ENCODE assay signal across 8 cellular contexts in the genomic region with DNA sequence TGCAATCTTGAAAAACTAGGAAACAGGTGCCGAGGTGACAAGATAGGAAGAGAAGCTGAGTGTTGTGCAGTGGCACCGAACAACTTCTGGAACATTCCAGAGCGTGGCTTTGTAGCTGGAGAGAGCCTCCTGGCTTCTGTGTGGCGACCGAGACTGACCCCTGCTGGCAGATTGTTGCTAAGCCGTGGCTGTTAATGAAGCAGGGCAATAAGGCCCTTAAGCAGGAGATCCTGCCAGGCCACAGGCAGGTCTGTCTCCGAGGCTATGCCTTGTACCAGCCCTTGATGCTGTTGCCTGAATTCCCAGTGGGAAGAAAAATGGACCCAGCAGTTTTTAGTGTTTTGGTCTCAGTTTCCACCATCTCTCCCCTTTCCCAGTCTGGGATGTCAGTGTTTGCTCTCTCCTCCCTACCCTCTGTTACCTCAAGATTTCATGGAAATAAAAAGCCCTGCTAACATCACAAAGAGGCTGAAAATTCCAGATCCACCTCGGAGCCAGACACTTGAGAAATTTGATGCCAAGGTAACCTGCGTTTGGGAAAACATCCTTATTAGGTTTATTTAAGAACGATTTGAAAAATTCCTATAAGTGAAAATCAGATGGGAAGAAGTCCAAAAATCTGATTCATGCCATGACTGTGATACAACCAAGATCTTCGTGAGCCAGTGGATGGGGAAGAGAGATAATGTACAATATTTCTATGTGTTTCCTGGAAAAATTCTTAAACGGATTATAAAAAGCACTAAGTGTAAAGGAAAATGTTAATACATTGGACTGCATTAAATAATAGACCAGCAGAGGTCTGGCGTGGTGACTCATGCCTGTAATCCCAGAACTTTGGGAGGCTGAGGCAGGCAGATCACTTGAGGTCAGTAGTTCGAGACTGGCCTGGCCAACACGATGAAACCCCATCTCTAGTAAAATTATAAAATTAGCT.
DNase-seq lines count a peak whose midpoint lies in the region; ATAC-seq and TF ChIP-seq lines count a peak whose summit lies in the region.

No MANE protein-coding gene starts in this region.

- POLR2A ChIA-PET in Panc1 (lab: Charles Lee) = no interaction called here

- H3K9me3 Mint-ChIP-seq in activated T-helper 17 cell treated with anti-CD3 and anti-CD28 coated beads, Interleukin-2, amount 50 U/mL, for 72 hours = no peaks in the 10 kb centered on the region

- CTCF ChIA-PET in Panc1 (lab: Charles Lee) = interaction anchor here (0.7 to 1.0 kb wide), 2 partner anchors 104 to 153 kb away, joined by 3 to 5 read pairs; no protein-coding TSS in a partner anchor

- H3K9me3 ChIP-seq in Panc1 (ENCODE audit: control insufficient read depth, insufficient read depth, low read depth, low read length) (no peaks in the 10 kb centered on the region), thyroid gland (no peaks in the 10 kb centered on the region)

- no TSS peak for BruUV-seq in Panc1 (replicated peaks; lab: Mats Ljungman, UMichigan)

- H3K27me3 ChIP-seq in Panc1 (ENCODE audit: control insufficient read depth, insufficient read depth, low read length) (no peaks in the 10 kb centered on the region), foreskin keratinocyte (no peaks in the 10 kb centered on the region), thyroid gland (no peaks in the 10 kb centered on the region)

- H3K4me1 ChIP-seq in Panc1 (ENCODE audit: control insufficient read depth, insufficient read depth, low read length) (peaks cover 41% of the 10 kb centered on the region), foreskin keratinocyte (peaks cover 7% of the 10 kb centered on the region), thyroid gland (no peaks in the 10 kb centered on the region)

- TF ChIP-seq POLR2A in thyroid gland (IDR thresholded peaks at IDR 0.05) = no peak

- in situ Hi-C loops in Panc1 (cut with HindIII; ENCODE audit: low pct_unique_long_range_greater_than_20kb, low sequenced_read_pairs) = no loop called here

- peaks cover 11% of the 10 kb centered on the region for H3K36me3 Mint-ChIP-seq in activated T-helper 17 cell treated with anti-CD3 and anti-CD28 coated beads, Interleukin-2, amount 50 U/mL, for 72 hours (ENCODE audit: low read depth)

- no peaks in the 10 kb centered on the region for H3K27me3 Mint-ChIP-seq in activated T-helper 17 cell treated with anti-CD3 and anti-CD28 coated beads, Interleukin-2, amount 50 U/mL, for 72 hours

- peak overlapping the region; percentile 75 for H3K27ac ChIP-seq in Panc1 (ENCODE audit: low read length)
- H3K27ac ChIP-seq in foreskin keratinocyte = no peak overlapping the region
- no peak overlapping the region for H3K27ac ChIP-seq in thyroid gland

- ATAC-seq in GM18520 (IDR thresholded peaks at IDR 0.05; ENCODE audit: unreplicated experiment) (peak; percentile 71), HG03469 (IDR thresholded peaks at IDR 0.05; ENCODE audit: unreplicated experiment) (peak; percentile 56), Panc1 (peak; percentile 86), foreskin keratinocyte (peak; percentile 90), omental fat pad (ENCODE audit: low FRiP score) (peak; percentile 75)
- ATAC-seq in activated T-helper 17 cell treated with anti-CD3 and anti-CD28 coated beads, Interleukin-2, amount 50 U/mL, for 72 hours (replicated peaks) = peak; percentile 93

- intact Hi-C loops in Panc1 (cut with micrococcal nuclease; ENCODE audit: unreplicated experiment) = loop anchor here (5.0 to 10.0 kb wide), 2 partner anchors 103 to 310 kb away; no protein-coding TSS in a partner anchor
- intact Hi-C loops in thyroid gland (cut with DNase I) = loop anchor here (2.0 kb wide), 1 partner anchor 313 kb away; no protein-coding TSS in a partner anchor

- no peak overlapping the region for H3K4me3 ChIP-seq in Panc1 (ENCODE audit: low read depth in 2 of 2, low read length in 2 of 2)
- H3K4me3 ChIP-seq in thyroid gland (replicated peaks in 1 of 3) = no peak overlapping the region

- H3K4me1 Mint-ChIP-seq in activated T-helper 17 cell treated with anti-CD3 and anti-CD28 coated beads, Interleukin-2, amount 50 U/mL, for 72 hours = peaks cover 21% of the 10 kb centered on the region

- TF ChIP-seq CTCF in Panc1 (IDR thresholded peaks at IDR 0.05) (peak; percentile 86), foreskin keratinocyte (conservative IDR thresholded peaks at IDR 0.05) (peak; percentile 89), omental fat pad (IDR thresholded peaks at IDR 0.05) (peak in 2 of 3 donors; percentile 49 to 51), thyroid gland (IDR thresholded peaks at IDR 0.05) (peak; percentile 57 to 91 (median 80))

- peak; percentile 83 for DNase-seq in AG08395 (ENCODE audit: low spot score)
- DNase-seq in Panc1 (ENCODE audit: low read depth, low spot score) = peak; percentile 62
- peak; percentile 44 to 74 for DNase-seq in foreskin keratinocyte
- peak; percentile 84 for DNase-seq in omental fat pad (ENCODE audit: low spot score)
- peak; percentile 84 to 85 for DNase-seq in thyroid gland

- WGBS in thyroid gland, 2 donors = 52 to 53% methylated on average over 15 of the region's 15 CpGs

- no peak overlapping the region for H3K4me3 Mint-ChIP-seq in activated T-helper 17 cell treated with anti-CD3 and anti-CD28 coated beads, Interleukin-2, amount 50 U/mL, for 72 hours

- H3K36me3 ChIP-seq in Panc1 (ENCODE audit: control insufficient read depth, insufficient read depth, low read length) (no peaks in the 10 kb centered on the region), thyroid gland (no peaks in the 10 kb centered on the region)

- H3K27ac Mint-ChIP-seq in activated T-helper 17 cell treated with anti-CD3 and anti-CD28 coated beads, Interleukin-2, amount 50 U/mL, for 72 hours = peak overlapping the region; percentile 51
